Comparison of ENCODE assay signal across 8 cellular contexts in the genomic region with DNA sequence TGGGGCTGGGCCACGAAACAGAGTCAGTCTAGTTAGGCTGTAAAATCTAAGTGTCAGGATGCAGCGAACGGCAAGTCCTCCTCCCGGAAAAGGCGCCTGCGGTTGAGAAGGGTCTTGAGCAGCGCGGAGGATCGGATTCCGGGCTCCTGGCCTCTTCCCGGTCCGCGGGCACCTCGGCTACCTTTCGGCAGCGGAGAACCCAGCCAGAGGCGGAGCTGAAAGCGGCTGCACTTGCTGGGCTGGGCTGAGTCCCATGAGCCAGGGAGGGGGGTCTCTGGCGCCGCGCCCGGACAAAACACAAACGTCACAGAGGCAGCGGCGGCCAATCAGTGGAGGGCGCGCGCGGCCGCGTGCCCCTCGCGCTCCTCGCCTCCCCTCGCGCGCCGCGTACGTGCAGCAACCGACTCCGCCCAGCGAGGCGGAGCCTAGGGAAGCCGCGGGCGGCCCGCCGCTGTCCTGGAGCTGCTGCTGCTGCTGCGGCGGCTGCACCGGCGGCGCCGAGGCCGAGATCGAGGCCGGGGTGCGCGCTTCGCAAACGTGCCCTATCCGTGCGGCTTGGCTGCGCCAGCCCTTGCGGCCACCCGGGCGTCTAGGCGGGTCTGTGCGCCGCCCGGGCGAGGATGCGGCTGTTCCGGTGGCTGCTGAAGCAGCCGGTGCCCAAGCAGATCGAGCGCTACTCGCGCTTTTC. TPM values are rescaled to one million over a fixed set of nuclear protein-coding genes. Genes with fewer than 3 reads are reported as not detected.
DNase-seq lines count a peak whose midpoint lies in the region; ATAC-seq, FAIRE-seq and TF ChIP-seq lines count a peak whose summit lies in the region.

A gene (plus strand): TSS at position 451 of the 688 bp plus-strand sequence. CDS start 170 bp downstream, at position 621.

- intact Hi-C loops in heart right ventricle (cut with DNase I) (loop anchor here in 1 of 10 donors (2.0 kb wide), 1 partner anchor 14 kb away; no protein-coding TSS in a partner anchor), posterior vena cava (cut with DNase I) (no loop called here)

- H3K4me3 ChIP-seq in adipocyte (ENCODE audit: low read length) (peak within 1 kb of the TSS; percentile 84), heart right ventricle (peak within 1 kb of the TSS; percentile 55 to 86 (median 77)), upper lobe of left lung (peak within 1 kb of the TSS; percentile 55 to 76 (median 66))

- WGBS in heart right ventricle, 2 donors: 0% methylated on average over 35 to 75 of the region's 80 CpGs
- WGBS in upper lobe of left lung, 2 donors: 20 to 44% methylated on average over 1 to 44 of the region's 80 CpGs

- H3K9ac ChIP-seq in adipocyte (ENCODE audit: low read length): peak within 1 kb of the TSS; percentile 84

- H3K9me3 ChIP-seq in adipocyte (ENCODE audit: control insufficient read depth, low read length): no peaks in the 10 kb centered on the region
- H3K9me3 ChIP-seq in heart right ventricle: no peaks in the 10 kb centered on the region
- no peaks in the 10 kb centered on the region for H3K9me3 ChIP-seq in upper lobe of left lung

- peak; percentile 49; the same call in 1 of the 2 replicates for TF ChIP-seq POLR2A in GM12892 (IDR thresholded peaks at IDR 0.05; ENCODE audit: low read depth, low read length)
- TF ChIP-seq POLR2A in upper lobe of left lung (IDR thresholded peaks at IDR 0.05): peak in 3 of 4 donors; percentile 61 to 92 (median 76)

- H3K36me3 ChIP-seq in adipocyte (ENCODE audit: control insufficient read depth, insufficient read depth, low read length, severe bottlenecking): no peaks in the 10 kb centered on the region
- no peaks in the 10 kb centered on the region for H3K36me3 ChIP-seq in heart right ventricle
- H3K36me3 ChIP-seq in upper lobe of left lung: no peaks in the 10 kb centered on the region

- TF ChIP-seq EP300 in upper lobe of left lung (IDR thresholded peaks at IDR 0.05): no peak

- H3K27ac ChIP-seq in heart right ventricle (peak within 1 kb of the TSS in 9 of 10 donors; percentile 55 to 90 (median 68)), upper lobe of left lung (peak within 1 kb of the TSS; percentile 77 to 90 (median 85))

- FAIRE-seq in GM12892 (lab: Jason Lieb, UNC): peak; percentile 96

- DNase-seq in GM12892 (ENCODE audit: insufficient read length): peak; percentile 65
- DNase-seq in NCI-H1436 (lab: John Stamatoyannopoulos, UW): peak; percentile 88
- DNase-seq in T follicular helper cell (ENCODE audit: low read depth): peak; percentile 82
- peak; percentile 89 for DNase-seq in adipocyte (ENCODE audit: low read depth)
- DNase-seq in heart right ventricle: peak; percentile 90 to 91
- DNase-seq in posterior vena cava (ENCODE audit: low spot score): peak; percentile 95
- peak; percentile 86 to 97 for DNase-seq in upper lobe of left lung

- peaks cover 8% of the 10 kb centered on the region for H3K27me3 ChIP-seq in adipocyte (replicated peaks; ENCODE audit: control insufficient read depth, insufficient read depth, low read length)
- peaks cover 0 to 4% (median 0%) of the 10 kb centered on the region in 7 donors for H3K27me3 ChIP-seq in heart right ventricle
- no peaks in the 10 kb centered on the region for H3K27me3 ChIP-seq in upper lobe of left lung

- H3K4me1 ChIP-seq in adipocyte (ENCODE audit: control insufficient read depth, insufficient read depth, low read length) (peaks cover 11% of the 10 kb centered on the region), heart right ventricle (peaks cover 0 to 23% (median 6%) of the 10 kb centered on the region in 9 donors), upper lobe of left lung (peaks cover 0 to 19% (median 0%) of the 10 kb centered on the region in 4 donors)

- TF ChIP-seq CTCF in heart right ventricle (IDR thresholded peaks at IDR 0.05) (no peak), upper lobe of left lung (IDR thresholded peaks at IDR 0.05) (no peak)

- ATAC-seq in HG02840 (IDR thresholded peaks at IDR 0.05; ENCODE audit: low FRiP score, unreplicated experiment): peak; percentile 86
- ATAC-seq in heart right ventricle: peak; percentile 97 to 100 (median 98)
- ATAC-seq in upper lobe of left lung (ENCODE audit: low FRiP score in 2 of 2): peak; percentile 97 to 100

RNA-seq across cellular contexts. Expression of the gene that starts here (rescaled TPM):
- 23.7 TPM for polyA plus RNA-seq in GM12892 (2012; ENCODE audit: missing spikeins)
- 10 to 100 TPM in 6 of 10 donors, 1 to 10 TPM in 4; 3.8 to 18.4 (median 10.5) TPM for total RNA-seq in heart right ventricle
- polyA plus RNA-seq in heart right ventricle: 1 to 10 TPM; 1.8 to 2.2 TPM
- 10 to 100 TPM; 58.0 to 67.3 TPM for total RNA-seq in posterior vena cava
- total RNA-seq in upper lobe of left lung: 10 to 100 TPM in 5 of 6 donors, 1 to 10 TPM in 1; 9.2 to 29.5 (median 15.0) TPM

Comparison
In these comparisons a context has a peak if more than half of its experiments do, and no peak if none do; other contexts are left out.
1. Peak in every context shown above with its lines: DNase-seq, ATAC-seq, H3K4me3 ChIP-seq and H3K27ac ChIP-seq.